In genomic region chr7:34848670-34849069, GRCh38 we compare ENCODE assay signal across 31 cellular contexts.
"Had no signal": no experiment of that assay in that cellular context is flagged by ENCODE, and none has a peak within 500 bp of the region (broad histone marks: within the 10 kb centered on the region; RNA-seq: fewer than 3 reads in every experiment).

No MANE protein-coding gene starts in this region.

- H3K4me1 ChIP-seq: gastrocnemius medialis, heart left ventricle had no signal

- H3K4me1 Mint-ChIP-seq: activated B cell treated with CpG ODN at 0.5 μM for 24 hours; activated CD4-positive, alpha-beta memory T cell treated with anti-CD3 and anti-CD28 coated beads, Interleukin-2, amount 10 ng/mL, durations not matched to agents 7 days and 5 days; activated CD4-positive, alpha-beta T cell treated with anti-CD3 and anti-CD28 coated beads, Interleukin-2, amount 10 ng/mL, durations not matched to agents 24 days and 14 days; activated naive CD4-positive, alpha-beta T cell treated with anti-CD3 and anti-CD28 coated beads, Interleukin-2, amount 50 U/mL, for 24 hours; activated naive CD8-positive, alpha-beta T cell treated with anti-CD3 and anti-CD28 coated beads, Interleukin-2, amount 10 ng/mL, durations not matched to agents 7 days and 5 days had no signal

- DNase-seq: activated B cell treated with CpG ODN at 0.5 μM for 24 hours; activated CD4-positive, alpha-beta memory T cell treated with anti-CD3 and anti-CD28 coated beads, Interleukin-2, amount 10 ng/mL, durations not matched to agents 7 days and 5 days; activated CD4-positive, alpha-beta T cell treated with anti-CD3 and anti-CD28 coated beads, Interleukin-2, amount 10 ng/mL, durations not matched to agents 24 days and 14 days; activated CD8-positive, alpha-beta memory T cell treated with anti-CD3 and anti-CD28 coated beads, Interleukin-2, amount 10 ng/mL, durations not matched to agents 7 days and 5 days; activated CD8-positive, alpha-beta memory T cell treated with anti-CD3 and anti-CD28 coated beads, Interleukin-2, amount 50 U/mL, for 4 hours; activated effector memory CD4-positive, alpha-beta T cell treated with Interleukin-2 at 50 U/mL for 16 hours; activated gamma-delta T cell treated with Interleukin-2 at 50 U/mL for 16 hours; activated naive CD4-positive, alpha-beta T cell treated with Interleukin-2 at 50 U/mL for 16 hours; activated naive CD8-positive, alpha-beta T cell treated with anti-CD3 and anti-CD28 coated beads, Interleukin-2, amount 10 ng/mL, durations not matched to agents 7 days and 5 days; activated T-cell treated with anti-CD3 and anti-CD28 coated beads, Interleukin-2, amount 50 U/mL, for 48 hours; amniotic stem cell; anterior cingulate cortex; brain microvascular endothelial cell; dorsolateral prefrontal cortex; effector memory CD4-positive, alpha-beta T cell; endodermal cell; gastrocnemius medialis; glutamatergic neuron; heart left ventricle; T-helper 1 cell; T-helper 17 cell; T1000; WERI-Rb-1 had no signal

- ATAC-seq: activated CD4-positive, CD25-positive, alpha-beta regulatory T cell treated with anti-CD3 and anti-CD28 coated beads, Interleukin-2, amount 50 U/mL, for 24 hours; activated CD8-positive, alpha-beta memory T cell treated with anti-CD3 and anti-CD28 coated beads, Interleukin-2, amount 10 ng/mL, durations not matched to agents 7 days and 5 days; esophagus mucosa; gastrocnemius medialis; heart left ventricle; T-helper 17 cell had no signal

- H3K27ac ChIP-seq: brain microvascular endothelial cell, coronary artery, dorsolateral prefrontal cortex, foreskin keratinocyte, gastrocnemius medialis, heart left ventricle, WERI-Rb-1 had no signal

- H3K27me3 Mint-ChIP-seq: activated CD4-positive, alpha-beta memory T cell treated with anti-CD3 and anti-CD28 coated beads, Interleukin-2, amount 10 ng/mL, durations not matched to agents 7 days and 5 days; activated CD4-positive, alpha-beta T cell treated with anti-CD3 and anti-CD28 coated beads, Interleukin-2, amount 10 ng/mL, durations not matched to agents 24 days and 14 days; activated naive CD8-positive, alpha-beta T cell treated with anti-CD3 and anti-CD28 coated beads, Interleukin-2, amount 10 ng/mL, durations not matched to agents 7 days and 5 days; dendritic cell treated with granulocyte-macrophage colony-stimulating factor and Interleukin-4, amounts not matched to agents 40 ng/mL and 50 ng/mL, for 4 days had no signal

- H3K27me3 ChIP-seq: brain microvascular endothelial cell, dorsolateral prefrontal cortex, foreskin keratinocyte, gastrocnemius medialis had no signal

- H3K9me3 Mint-ChIP-seq: activated B cell treated with CpG ODN at 0.5 μM for 24 hours; activated CD4-positive, alpha-beta memory T cell treated with anti-CD3 and anti-CD28 coated beads, Interleukin-2, amount 10 ng/mL, durations not matched to agents 7 days and 5 days; activated CD4-positive, alpha-beta T cell treated with anti-CD3 and anti-CD28 coated beads, Interleukin-2, amount 10 ng/mL, durations not matched to agents 24 days and 14 days; activated naive CD4-positive, alpha-beta T cell treated with anti-CD3 and anti-CD28 coated beads, Interleukin-2, amount 50 U/mL, for 24 hours; activated naive CD8-positive, alpha-beta T cell treated with anti-CD3 and anti-CD28 coated beads, Interleukin-2, amount 10 ng/mL, durations not matched to agents 7 days and 5 days; central memory CD8-positive, alpha-beta T cell; T-helper 2 cell treated with Interferon-gamma antibody and Interleukin-4, amounts not matched to agents 5 μg/mL and 100 μg/mL, for 36 hours had no signal

- H3K4me3 Mint-ChIP-seq: activated B cell treated with CpG ODN at 0.5 μM for 24 hours; activated CD4-positive, alpha-beta memory T cell treated with anti-CD3 and anti-CD28 coated beads, Interleukin-2, amount 10 ng/mL, durations not matched to agents 7 days and 5 days; activated CD4-positive, alpha-beta T cell treated with anti-CD3 and anti-CD28 coated beads, Interleukin-2, amount 10 ng/mL, durations not matched to agents 24 days and 14 days; activated CD8-positive, alpha-beta memory T cell treated with anti-CD3 and anti-CD28 coated beads, Interleukin-2, amount 10 ng/mL, durations not matched to agents 7 days and 5 days; activated naive CD4-positive, alpha-beta T cell treated with anti-CD3 and anti-CD28 coated beads, Interleukin-2, amount 50 U/mL, for 24 hours; activated naive CD8-positive, alpha-beta T cell treated with anti-CD3 and anti-CD28 coated beads, Interleukin-2, amount 10 ng/mL, durations not matched to agents 7 days and 5 days; central memory CD8-positive, alpha-beta T cell; dendritic cell treated with granulocyte-macrophage colony-stimulating factor and Interleukin-4, amounts not matched to agents 40 ng/mL and 50 ng/mL, for 4 days; endodermal cell; T-helper 17 cell; T-helper 2 cell treated with Interferon-gamma antibody and Interleukin-4, amounts not matched to agents 5 μg/mL and 100 μg/mL, for 36 hours had no signal

- H3K36me3 ChIP-seq: brain microvascular endothelial cell, gastrocnemius medialis, heart left ventricle, WERI-Rb-1 had no signal

- H3K27ac Mint-ChIP-seq: activated B cell treated with CpG ODN at 0.5 μM for 24 hours; activated CD4-positive, alpha-beta memory T cell treated with anti-CD3 and anti-CD28 coated beads, Interleukin-2, amount 10 ng/mL, durations not matched to agents 7 days and 5 days; activated CD4-positive, alpha-beta T cell treated with anti-CD3 and anti-CD28 coated beads, Interleukin-2, amount 10 ng/mL, durations not matched to agents 24 days and 14 days; activated CD8-positive, alpha-beta memory T cell treated with anti-CD3 and anti-CD28 coated beads, Interleukin-2, amount 10 ng/mL, durations not matched to agents 7 days and 5 days; activated naive CD4-positive, alpha-beta T cell treated with anti-CD3 and anti-CD28 coated beads, Interleukin-2, amount 50 U/mL, for 24 hours; activated naive CD8-positive, alpha-beta T cell treated with anti-CD3 and anti-CD28 coated beads, Interleukin-2, amount 10 ng/mL, durations not matched to agents 7 days and 5 days; dendritic cell treated with granulocyte-macrophage colony-stimulating factor and Interleukin-4, amounts not matched to agents 40 ng/mL and 50 ng/mL, for 4 days; endodermal cell; T-helper 17 cell; T-helper 2 cell treated with Interferon-gamma antibody and Interleukin-4, amounts not matched to agents 5 μg/mL and 100 μg/mL, for 36 hours had no signal

- H3K9me3 ChIP-seq: gastrocnemius medialis, heart left ventricle had no signal

- H3K4me3 ChIP-seq: coronary artery, dorsolateral prefrontal cortex, gastrocnemius medialis, heart left ventricle had no signal

- H3K36me3 Mint-ChIP-seq: activated CD8-positive, alpha-beta memory T cell treated with anti-CD3 and anti-CD28 coated beads, Interleukin-2, amount 10 ng/mL, durations not matched to agents 7 days and 5 days; activated naive CD4-positive, alpha-beta T cell treated with anti-CD3 and anti-CD28 coated beads, Interleukin-2, amount 50 U/mL, for 24 hours; activated naive CD8-positive, alpha-beta T cell treated with anti-CD3 and anti-CD28 coated beads, Interleukin-2, amount 10 ng/mL, durations not matched to agents 7 days and 5 days had no signal
